Comparison of ENCODE assay signal across 1 cellular context in genomic region chr2:26721267-26722032, GRCh38.
TF ChIP-seq lines count a peak whose summit lies in the region.

No MANE protein-coding gene starts in this region.

TF ChIP-seq in HepG2, 621 proteins besides CTCF, POLR2A, EP300 and RAD21 (continued from another document and continues in another):
- TF ChIP-seq SKIL (CRISPR knock-in tag; IDR thresholded peaks at IDR 0.05; ENCODE audit: borderline replicate concordance) (peak; percentile 84), ZBTB7B (CRISPR knock-in tag; IDR thresholded peaks at IDR 0.05) (no peak), ZNF768 (CRISPR knock-in tag; IDR thresholded peaks at IDR 0.05) (no peak), ZNF564 (CRISPR knock-in tag; IDR thresholded peaks at IDR 0.05) (no peak), KDM2A (CRISPR knock-in tag; IDR thresholded peaks at IDR 0.05; ENCODE audit: borderline replicate concordance, low read depth) (peak; percentile 39; the same call in 1 of the 2 replicates), CAMTA2 (CRISPR knock-in tag; IDR thresholded peaks at IDR 0.05; ENCODE audit: borderline replicate concordance) (no peak), ATAD3A (CRISPR knock-in tag; IDR thresholded peaks at IDR 0.05) (no peak), ZSCAN20 (CRISPR knock-in tag; IDR thresholded peaks at IDR 0.05; ENCODE audit: borderline replicate concordance) (no peak), HES4 (CRISPR knock-in tag; IDR thresholded peaks at IDR 0.05; ENCODE audit: borderline replicate concordance) (no peak), ZNF33A (CRISPR knock-in tag; IDR thresholded peaks at IDR 0.05; ENCODE audit: borderline replicate concordance) (no peak), ZNF784 (CRISPR knock-in tag; IDR thresholded peaks at IDR 0.05; ENCODE audit: borderline replicate concordance) (no peak), ZNF253 (CRISPR knock-in tag; IDR thresholded peaks at IDR 0.05; ENCODE audit: borderline replicate concordance) (no peak), FOXC1 (CRISPR knock-in tag; IDR thresholded peaks at IDR 0.05; ENCODE audit: borderline replicate concordance) (peak; percentile 40; the same call in 1 of the 2 replicates), ZNF142 (CRISPR knock-in tag; IDR thresholded peaks at IDR 0.05) (no peak), KLF9 (CRISPR knock-in tag; IDR thresholded peaks at IDR 0.05; ENCODE audit: low read depth) (no peak), NFE2L2 (IDR thresholded peaks at IDR 0.05; ENCODE audit: low read length) (no peak), SMARCE1 (IDR thresholded peaks at IDR 0.05; ENCODE audit: borderline replicate concordance) (no peak), U2AF1 (optimal IDR thresholded peaks at IDR 0.05; ENCODE audit: low read depth, low read length) (no peak), MYC (CRISPR knock-in tag; IDR thresholded peaks at IDR 0.05; ENCODE audit: borderline replicate concordance) (no peak; the same call in 1 of the 2 replicates), SIN3A (IDR thresholded peaks at IDR 0.05; ENCODE audit: borderline replicate concordance, low read depth, low read length) (no peak), ZNF10 (CRISPR knock-in tag; IDR thresholded peaks at IDR 0.05; ENCODE audit: borderline replicate concordance, low read depth) (no peak), ZFX (CRISPR knock-in tag; IDR thresholded peaks at IDR 0.05; ENCODE audit: low read depth) (peak; percentile 59), ZNF841 (CRISPR knock-in tag; IDR thresholded peaks at IDR 0.05; ENCODE audit: borderline replicate concordance) (no peak), ZHX2 (IDR thresholded peaks at IDR 0.05; ENCODE audit: low read depth) (no peak), ZHX2 (CRISPR knock-in tag; IDR thresholded peaks at IDR 0.05; ENCODE audit: borderline replicate concordance) (no peak), ZNF281 (CRISPR knock-in tag; IDR thresholded peaks at IDR 0.05; ENCODE audit: borderline replicate concordance) (peak; percentile 67; the same call in 1 of the 2 replicates), SP1 (IDR thresholded peaks at IDR 0.05) (no peak), SP1 (CRISPR knock-in tag; IDR thresholded peaks at IDR 0.05) (no peak), MLXIP (CRISPR knock-in tag; IDR thresholded peaks at IDR 0.05; ENCODE audit: borderline replicate concordance) (no peak), SAFB2 (CRISPR knock-in tag; IDR thresholded peaks at IDR 0.05; ENCODE audit: borderline replicate concordance, low read depth) (no peak), ZFP82 (CRISPR knock-in tag; IDR thresholded peaks at IDR 0.05; ENCODE audit: borderline replicate concordance) (no peak), REXO4 (CRISPR knock-in tag; IDR thresholded peaks at IDR 0.05; ENCODE audit: borderline replicate concordance) (no peak), ZNF326 (CRISPR knock-in tag; IDR thresholded peaks at IDR 0.05; ENCODE audit: borderline replicate concordance) (no peak), NBN (conservative IDR thresholded peaks at IDR 0.05) (no peak), AGO2 (optimal IDR thresholded peaks at IDR 0.05; ENCODE audit: low read depth, low read length) (no peak), ZNF674 (CRISPR knock-in tag; IDR thresholded peaks at IDR 0.05; ENCODE audit: low read depth) (no peak)
